ENCODE assay signal across 1 cellular context in the genomic region with DNA sequence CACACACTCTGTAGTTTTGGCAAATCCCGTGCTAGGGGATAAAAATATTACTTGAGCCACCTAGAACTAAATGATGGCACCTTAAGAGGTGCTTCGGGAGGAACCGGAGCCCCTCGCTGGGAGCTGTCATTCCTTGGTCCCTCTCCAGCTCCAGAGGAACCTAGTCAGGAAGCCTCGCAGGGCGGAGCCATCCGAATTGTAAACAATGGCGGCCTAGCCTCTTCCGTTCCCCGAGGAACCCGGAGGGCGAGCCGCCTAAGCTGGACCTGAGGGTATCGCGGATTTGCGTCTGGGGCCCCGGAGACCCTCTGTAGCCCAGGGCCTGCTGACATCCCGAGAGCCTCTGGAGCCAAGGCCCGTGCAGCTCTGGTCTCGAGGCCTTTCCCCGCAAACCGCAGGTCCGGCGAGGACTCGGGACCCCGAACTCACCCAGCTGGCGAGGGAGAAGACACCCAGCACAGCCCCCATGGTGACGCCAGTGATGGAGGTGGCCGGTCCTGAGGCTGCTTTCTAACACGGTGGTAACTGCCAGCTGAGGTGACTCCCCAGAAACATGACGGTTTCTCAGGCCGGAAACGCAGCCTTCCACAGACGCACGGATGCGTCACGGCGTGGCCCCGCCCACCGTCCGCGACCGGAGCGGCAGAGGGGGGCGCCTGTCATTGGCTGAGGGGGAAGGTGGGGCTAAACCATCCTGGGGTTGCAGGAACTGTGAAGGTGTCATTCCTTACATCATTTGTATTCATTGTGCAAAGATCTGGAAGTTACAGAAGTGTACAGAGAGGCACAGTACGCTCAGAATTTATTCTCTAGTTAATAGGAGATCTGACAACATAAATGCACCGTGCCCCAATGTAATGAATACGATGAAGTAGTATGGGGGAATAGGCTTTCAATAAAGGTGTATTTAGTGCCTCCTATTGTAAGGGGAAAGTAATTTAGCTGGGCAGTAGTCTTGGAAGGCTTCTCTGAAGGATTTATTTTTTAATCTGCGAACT.
A peak's percentile ranks its signal among the peaks of the same experiment; 100 is the strongest.
TF ChIP-seq lines count a peak whose summit lies in the region.

SERINC3 (minus strand) TSS at position 587 of the 998 bp plus-strand sequence; CDS start at position 468, 119 bp downstream.

TF ChIP-seq in HepG2, 621 proteins besides CTCF, POLR2A, EP300 and RAD21 (continued from another document and continues in another):
- TF ChIP-seq, protein P1, sequence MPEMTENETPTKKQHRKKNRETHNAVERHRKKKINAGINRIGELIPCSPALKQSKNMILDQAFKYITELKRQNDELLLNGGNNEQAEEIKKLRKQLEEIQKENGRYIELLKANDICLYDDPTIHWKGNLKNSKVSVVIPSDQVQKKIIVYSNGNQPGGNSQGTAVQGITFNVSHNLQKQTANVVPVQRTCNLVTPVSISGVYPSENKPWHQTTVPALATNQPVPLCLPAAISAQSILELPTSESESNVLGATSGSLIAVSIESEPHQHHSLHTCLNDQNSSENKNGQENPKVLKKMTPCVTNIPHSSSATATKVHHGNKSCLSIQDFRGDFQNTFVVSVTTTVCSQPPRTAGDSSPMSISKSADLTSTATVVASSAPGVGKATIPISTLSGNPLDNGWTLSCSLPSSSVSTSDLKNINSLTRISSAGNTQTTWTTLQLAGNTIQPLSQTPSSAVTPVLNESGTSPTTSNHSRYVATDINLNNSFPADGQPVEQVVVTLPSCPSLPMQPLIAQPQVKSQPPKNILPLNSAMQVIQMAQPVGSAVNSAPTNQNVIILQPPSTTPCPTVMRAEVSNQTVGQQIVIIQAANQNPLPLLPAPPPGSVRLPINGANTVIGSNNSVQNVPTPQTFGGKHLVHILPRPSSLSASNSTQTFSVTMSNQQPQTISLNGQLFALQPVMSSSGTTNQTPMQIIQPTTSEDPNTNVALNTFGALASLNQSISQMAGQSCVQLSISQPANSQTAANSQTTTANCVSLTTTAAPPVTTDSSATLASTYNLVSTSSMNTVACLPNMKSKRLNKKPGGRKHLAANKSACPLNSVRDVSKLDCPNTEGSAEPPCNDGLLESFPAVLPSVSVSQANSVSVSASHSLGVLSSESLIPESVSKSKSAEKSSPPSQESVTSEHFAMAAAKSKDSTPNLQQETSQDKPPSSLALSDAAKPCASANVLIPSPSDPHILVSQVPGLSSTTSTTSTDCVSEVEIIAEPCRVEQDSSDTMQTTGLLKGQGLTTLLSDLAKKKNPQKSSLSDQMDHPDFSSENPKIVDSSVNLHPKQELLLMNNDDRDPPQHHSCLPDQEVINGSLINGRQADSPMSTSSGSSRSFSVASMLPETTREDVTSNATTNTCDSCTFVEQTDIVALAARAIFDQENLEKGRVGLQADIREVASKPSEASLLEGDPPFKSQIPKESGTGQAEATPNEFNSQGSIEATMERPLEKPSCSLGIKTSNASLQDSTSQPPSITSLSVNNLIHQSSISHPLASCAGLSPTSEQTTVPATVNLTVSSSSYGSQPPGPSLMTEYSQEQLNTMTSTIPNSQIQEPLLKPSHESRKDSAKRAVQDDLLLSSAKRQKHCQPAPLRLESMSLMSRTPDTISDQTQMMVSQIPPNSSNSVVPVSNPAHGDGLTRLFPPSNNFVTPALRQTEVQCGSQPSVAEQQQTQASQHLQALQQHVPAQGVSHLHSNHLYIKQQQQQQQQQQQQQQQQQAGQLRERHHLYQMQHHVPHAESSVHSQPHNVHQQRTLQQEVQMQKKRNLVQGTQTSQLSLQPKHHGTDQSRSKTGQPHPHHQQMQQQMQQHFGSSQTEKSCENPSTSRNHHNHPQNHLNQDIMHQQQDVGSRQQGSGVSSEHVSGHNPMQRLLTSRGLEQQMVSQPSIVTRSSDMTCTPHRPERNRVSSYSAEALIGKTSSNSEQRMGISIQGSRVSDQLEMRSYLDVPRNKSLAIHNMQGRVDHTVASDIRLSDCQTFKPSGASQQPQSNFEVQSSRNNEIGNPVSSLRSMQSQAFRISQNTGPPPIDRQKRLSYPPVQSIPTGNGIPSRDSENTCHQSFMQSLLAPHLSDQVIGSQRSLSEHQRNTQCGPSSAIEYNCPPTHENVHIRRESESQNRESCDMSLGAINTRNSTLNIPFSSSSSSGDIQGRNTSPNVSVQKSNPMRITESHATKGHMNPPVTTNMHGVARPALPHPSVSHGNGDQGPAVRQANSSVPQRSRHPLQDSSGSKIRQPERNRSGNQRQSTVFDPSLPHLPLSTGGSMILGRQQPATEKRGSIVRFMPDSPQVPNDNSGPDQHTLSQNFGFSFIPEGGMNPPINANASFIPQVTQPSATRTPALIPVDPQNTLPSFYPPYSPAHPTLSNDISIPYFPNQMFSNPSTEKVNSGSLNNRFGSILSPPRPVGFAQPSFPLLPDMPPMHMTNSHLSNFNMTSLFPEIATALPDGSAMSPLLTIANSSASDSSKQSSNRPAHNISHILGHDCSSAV (CRISPR knock-in tag; IDR thresholded peaks at IDR 0.05; ENCODE audit: borderline replicate concordance) = 0 out of 2 replicates have a peak, but pooled peaks have one; percentile 68
- no peak for TF ChIP-seq ZBTB33 (CRISPR knock-in tag; IDR thresholded peaks at IDR 0.05)
- peak; percentile 91; the same call in 1 of the 2 replicates for TF ChIP-seq GPN1 (CRISPR knock-in tag; IDR thresholded peaks at IDR 0.05; ENCODE audit: borderline replicate concordance)
- no peak for TF ChIP-seq FOXP1 (IDR thresholded peaks at IDR 0.05)
- peak; percentile 29; the same call in 1 of the 2 replicates for TF ChIP-seq FOXP1 (CRISPR knock-in tag; IDR thresholded peaks at IDR 0.05)
- 0 out of 2 replicates have a peak, but pooled peaks have one; percentile 34 for TF ChIP-seq RFXANK (CRISPR knock-in tag; IDR thresholded peaks at IDR 0.05)
- no peak for TF ChIP-seq EHMT2 (IDR thresholded peaks at IDR 0.05; ENCODE audit: borderline replicate concordance, low read depth, low read length)
- peak; percentile 90 for TF ChIP-seq MTA3 (CRISPR knock-in tag; IDR thresholded peaks at IDR 0.05)
- peak; percentile 90; the same call in 1 of the 2 replicates for TF ChIP-seq ZNF619 (CRISPR knock-in tag; IDR thresholded peaks at IDR 0.05)
- TF ChIP-seq ZNF709 (CRISPR knock-in tag; IDR thresholded peaks at IDR 0.05) = peak; percentile 95
- TF ChIP-seq ZBTB3 (CRISPR knock-in tag; IDR thresholded peaks at IDR 0.05; ENCODE audit: borderline replicate concordance, low read depth) = 0 out of 2 replicates have a peak, but pooled peaks have one; percentile 40
- TF ChIP-seq POGZ (CRISPR knock-in tag; IDR thresholded peaks at IDR 0.05) = peak; percentile 86; the same call in 1 of the 2 replicates
- no peak for TF ChIP-seq ZNF703 (CRISPR knock-in tag; IDR thresholded peaks at IDR 0.05; ENCODE audit: borderline replicate concordance)
- TF ChIP-seq ZNF569 (CRISPR knock-in tag; IDR thresholded peaks at IDR 0.05; ENCODE audit: borderline replicate concordance) = no peak
- peak; percentile 86 for TF ChIP-seq ZNF317 (CRISPR knock-in tag; IDR thresholded peaks at IDR 0.05)
- TF ChIP-seq, protein P2, sequence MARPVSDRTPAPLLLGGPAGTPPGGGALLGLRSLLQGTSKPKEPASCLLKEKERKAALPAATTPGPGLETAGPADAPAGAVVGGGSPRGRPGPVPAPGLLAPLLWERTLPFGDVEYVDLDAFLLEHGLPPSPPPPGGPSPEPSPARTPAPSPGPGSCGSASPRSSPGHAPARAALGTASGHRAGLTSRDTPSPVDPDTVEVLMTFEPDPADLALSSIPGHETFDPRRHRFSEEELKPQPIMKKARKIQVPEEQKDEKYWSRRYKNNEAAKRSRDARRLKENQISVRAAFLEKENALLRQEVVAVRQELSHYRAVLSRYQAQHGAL (CRISPR knock-in tag; IDR thresholded peaks at IDR 0.05; ENCODE audit: not compliant biosample characterization) = peak; percentile 90
- TF ChIP-seq SP4 (CRISPR knock-in tag; IDR thresholded peaks at IDR 0.05) = peak; percentile 95
- TF ChIP-seq ZNF3 (CRISPR knock-in tag; IDR thresholded peaks at IDR 0.05) = no peak
- peak; percentile 57; the same call in 1 of the 2 replicates for TF ChIP-seq ZNF552 (CRISPR knock-in tag; IDR thresholded peaks at IDR 0.05; ENCODE audit: borderline replicate concordance)
- TF ChIP-seq ZBTB38 (CRISPR knock-in tag; IDR thresholded peaks at IDR 0.05) = peak; percentile 95
- peak; percentile 68 for TF ChIP-seq PRDM15 (CRISPR knock-in tag; IDR thresholded peaks at IDR 0.05)
- TF ChIP-seq ZNF720 (CRISPR knock-in tag; IDR thresholded peaks at IDR 0.05) = 0 out of 2 replicates have a peak, but pooled peaks have one; percentile 81
- no peak for TF ChIP-seq ZNF484 (CRISPR knock-in tag; IDR thresholded peaks at IDR 0.05; ENCODE audit: borderline replicate concordance, low read depth)
- 0 out of 2 replicates have a peak, but pooled peaks have one; percentile 74 for TF ChIP-seq MLXIP (CRISPR knock-in tag; IDR thresholded peaks at IDR 0.05; ENCODE audit: borderline replicate concordance)
- no peak for TF ChIP-seq LCORL (IDR thresholded peaks at IDR 0.05)
- TF ChIP-seq LCORL (CRISPR knock-in tag; IDR thresholded peaks at IDR 0.05) = peak; percentile 93
